Comparison of ENCODE assay signal across 3 cellular contexts in the genomic region with DNA sequence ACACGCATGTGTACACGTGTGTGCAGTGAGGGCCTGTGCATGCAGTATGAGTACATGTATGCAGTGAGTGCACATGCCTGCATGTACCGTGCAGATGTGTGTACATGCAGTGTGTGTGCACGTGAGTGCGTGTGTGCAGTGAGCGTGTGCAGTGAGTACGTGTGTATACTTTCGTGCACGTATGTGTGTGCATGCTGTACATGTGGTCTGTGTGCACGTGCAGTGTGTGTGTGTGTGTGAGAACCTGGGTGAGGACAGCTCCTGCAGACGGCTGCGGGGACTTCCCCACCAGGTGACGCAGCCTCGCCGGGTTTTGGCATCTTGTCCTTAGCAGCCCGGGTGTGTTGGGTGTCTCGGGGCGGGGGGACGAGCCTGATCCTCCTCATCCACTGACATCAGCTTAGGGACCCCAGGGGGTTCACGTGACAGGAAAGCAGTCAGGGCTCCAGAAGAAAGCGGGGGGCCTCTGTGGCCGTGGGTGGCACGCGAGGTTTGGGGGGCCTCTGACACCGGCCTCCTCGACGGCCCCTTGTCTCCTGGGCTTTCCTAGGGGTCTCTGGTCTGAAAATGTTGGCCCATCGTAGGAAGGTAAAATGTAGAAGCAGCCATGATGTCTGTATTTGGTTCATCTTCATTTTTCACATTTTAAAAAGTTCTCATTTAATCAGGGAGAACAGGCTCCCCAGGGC.
TF ChIP-seq lines count a peak whose summit lies in the region.

No MANE protein-coding gene starts in this region.

TF ChIP-seq in A549, 52 proteins besides CTCF, POLR2A, EP300 and RAD21:
- peak; percentile 74; the same call in 1 of the 2 replicates for TF ChIP-seq KDM1A (IDR thresholded peaks at IDR 0.05; ENCODE audit: low read depth)
- no peak for TF ChIP-seq HOXB13 (CRISPR knock-in tag; IDR thresholded peaks at IDR 0.05; ENCODE audit: low read depth)
TF ChIP-seq in A549: peak in this region for 1.

TF ChIP-seq in HEK293, 187 proteins besides CTCF, POLR2A, EP300 and RAD21:
- TF ChIP-seq, protein P1, sequence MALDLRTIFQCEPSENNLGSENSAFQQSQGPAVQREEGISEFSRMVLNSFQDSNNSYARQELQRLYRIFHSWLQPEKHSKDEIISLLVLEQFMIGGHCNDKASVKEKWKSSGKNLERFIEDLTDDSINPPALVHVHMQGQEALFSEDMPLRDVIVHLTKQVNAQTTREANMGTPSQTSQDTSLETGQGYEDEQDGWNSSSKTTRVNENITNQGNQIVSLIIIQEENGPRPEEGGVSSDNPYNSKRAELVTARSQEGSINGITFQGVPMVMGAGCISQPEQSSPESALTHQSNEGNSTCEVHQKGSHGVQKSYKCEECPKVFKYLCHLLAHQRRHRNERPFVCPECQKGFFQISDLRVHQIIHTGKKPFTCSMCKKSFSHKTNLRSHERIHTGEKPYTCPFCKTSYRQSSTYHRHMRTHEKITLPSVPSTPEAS (tag by site-specific recombination; IDR thresholded peaks at IDR 0.05): 0 out of 2 replicates have a peak, but pooled peaks have one; percentile 1
- TF ChIP-seq IKZF3 (tag by site-specific recombination; IDR thresholded peaks at IDR 0.05): no peak
TF ChIP-seq in HEK293: peak in this region for 1.

TF ChIP-seq in HepG2, 621 proteins besides CTCF, POLR2A, EP300 and RAD21:
- no peak for TF ChIP-seq RXRA (CRISPR knock-in tag; IDR thresholded peaks at IDR 0.05)
- TF ChIP-seq, protein P2, sequence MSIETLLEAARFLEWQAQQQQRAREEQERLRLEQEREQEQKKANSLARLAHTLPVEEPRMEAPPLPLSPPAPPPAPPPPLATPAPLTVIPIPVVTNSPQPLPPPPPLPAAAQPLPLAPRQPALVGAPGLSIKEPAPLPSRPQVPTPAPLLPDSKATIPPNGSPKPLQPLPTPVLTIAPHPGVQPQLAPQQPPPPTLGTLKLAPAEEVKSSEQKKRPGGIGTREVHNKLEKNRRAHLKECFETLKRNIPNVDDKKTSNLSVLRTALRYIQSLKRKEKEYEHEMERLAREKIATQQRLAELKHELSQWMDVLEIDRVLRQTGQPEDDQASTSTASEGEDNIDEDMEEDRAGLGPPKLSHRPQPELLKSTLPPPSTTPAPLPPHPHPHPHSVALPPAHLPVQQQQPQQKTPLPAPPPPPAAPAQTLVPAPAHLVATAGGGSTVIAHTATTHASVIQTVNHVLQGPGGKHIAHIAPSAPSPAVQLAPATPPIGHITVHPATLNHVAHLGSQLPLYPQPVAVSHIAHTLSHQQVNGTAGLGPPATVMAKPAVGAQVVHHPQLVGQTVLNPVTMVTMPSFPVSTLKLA (IDR thresholded peaks at IDR 0.05): 0 out of 2 replicates have a peak, but pooled peaks have one; percentile 20
